26 cellular contexts compared by ENCODE assay signal in the genomic region with DNA sequence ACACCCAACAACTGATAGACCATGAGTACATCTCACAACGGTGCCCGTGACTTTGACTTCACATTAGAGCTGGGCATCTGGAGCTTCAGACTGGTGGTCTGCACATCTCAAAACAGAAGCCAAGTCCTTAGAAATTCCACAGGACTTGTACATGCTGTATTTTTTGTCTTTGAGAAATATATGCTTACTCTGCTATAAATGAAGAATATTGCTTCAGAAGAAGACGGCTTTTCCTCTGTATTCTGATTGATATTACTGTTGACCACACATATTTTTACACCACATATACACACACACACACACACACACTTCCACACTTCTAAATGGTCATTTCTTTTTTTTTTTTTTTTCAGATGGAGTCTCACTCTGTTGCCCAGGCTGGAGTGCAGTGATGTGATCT.
"Had no signal": no experiment of that assay in that cellular context is flagged by ENCODE, and none has a peak within 500 bp of the region (broad histone marks: within the 10 kb centered on the region; RNA-seq: fewer than 3 reads in every experiment).

No MANE protein-coding gene starts in this region.

- H3K4me2 ChIP-seq: KMS-11, PC-9, SK-N-SH had no signal

- H3K9me3 ChIP-seq: SJSA1, SK-N-SH had no signal

- H3K36me3 ChIP-seq: SJSA1 had no signal

- H3K4me3 ChIP-seq: PC-9, SJSA1 had no signal

- FAIRE-seq: RCC 7860 had no signal

- ATAC-seq: Panc1, Right ventricle myocardium inferior had no signal

- DNase-seq: Karpas-422, MM.1S, MV-4-11, NCI-H1092, NCI-H1105, NCI-H1417 treated with DMSO at 0.1 percent for 48 hours, NCI-H1694 treated with DMSO at 0.1 percent for 48 hours, NCI-H187 treated with DMSO at 0.1 percent for 48 hours, NCI-H2029, NCI-H2171 treated with DMSO at 0.1 percent for 48 hours, NCI-H2227 treated with DMSO at 0.1 percent for 48 hours, NCI-H345, NCI-H446, NCI-H524 treated with DMSO at 0.1 percent for 48 hours, NCI-H526 treated with DMSO at 0.1 percent for 48 hours, NCI-H774, PC-9, SHP77, SIG-M5, SK-N-SH had no signal

- H3K9me2 ChIP-seq: SK-N-SH had no signal

- H3K27ac ChIP-seq: KMS-11, PC-9, RWPE1, SJSA1 had no signal

- H2AFZ ChIP-seq: PC-9 had no signal

- H3K9ac ChIP-seq: KMS-11, SK-N-SH had no signal
